In the genomic region with DNA sequence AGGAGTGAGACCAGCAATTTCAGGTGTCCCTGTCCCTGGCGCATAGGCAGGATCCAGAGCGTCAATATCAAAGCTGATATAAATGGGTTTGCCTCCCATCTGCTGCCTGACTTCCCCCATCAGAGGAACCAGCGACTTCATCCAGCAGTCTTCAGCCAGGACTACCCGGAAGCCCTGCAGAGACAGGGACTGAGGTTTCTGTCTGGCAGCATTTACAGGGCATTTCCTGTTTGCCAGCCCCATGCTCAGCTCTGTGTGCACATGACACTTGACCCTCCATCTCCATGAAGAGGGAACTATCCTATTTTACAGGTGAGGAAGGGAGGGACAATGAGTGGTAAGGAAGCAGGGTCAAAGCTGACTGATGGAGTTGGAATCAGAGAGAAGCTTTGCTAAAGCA, we compare ENCODE assay signal across 18 cellular contexts. TPM values are rescaled to one million over a fixed set of nuclear protein-coding genes. Genes with fewer than 3 reads are reported as not detected.
DNase-seq lines count a peak whose midpoint lies in the region; ATAC-seq and TF ChIP-seq lines count a peak whose summit lies in the region.
"Had no signal": no experiment of that assay in that cellular context is flagged by ENCODE, and none has a peak within 500 bp of the region (broad histone marks: within the 10 kb centered on the region; RNA-seq: fewer than 3 reads in every experiment).

No MANE protein-coding gene starts in this region.

- peak in 1 of 5 donors; percentile 14 for DNase-seq in CD4-positive, alpha-beta memory T cell
- DNase-seq in DMS53 treated with DMSO at 0.1 percent for 48 hours (lab: John Stamatoyannopoulos, UW; ENCODE audit: unreplicated experiment) (peak; percentile 36), activated B cell treated with CpG ODN at 0.5 μM for 24 hours (no peak), vagina (ENCODE audit: extremely low spot score in 2 of 2) (no peak), right lobe of liver (no peak), transverse colon (no peak)
- DNase-seq in naive thymus-derived CD8-positive, alpha-beta T cell = peak in 1 of 10 donors; percentile 26
- DNase-seq: adrenal gland; kidney; mucosa of descending colon; NCI-H1694; NCI-H774; ovary; Right ventricle myocardium superior; stimulated activated CD4-positive, alpha-beta T cell treated with anti-CD3 and anti-CD28 coated beads, Interleukin-12 subunit alpha, Interleukin-12 subunit beta, amount 100 ng/mL, for 4 hours; T1000 had no signal

- H3K27me3 ChIP-seq in CD4-positive, alpha-beta memory T cell (ENCODE audit: insufficient read depth, low read length) = no peaks in the 10 kb centered on the region
- H3K27me3 ChIP-seq in vagina (no peaks in the 10 kb centered on the region), right lobe of liver (no peaks in the 10 kb centered on the region), transverse colon (no peaks in the 10 kb centered on the region)
- H3K27me3 ChIP-seq: adrenal gland, ovary had no signal

- H3K9me3 ChIP-seq in CD4-positive, alpha-beta memory T cell (ENCODE audit: control insufficient read depth in 1 of 2, low read length in 2 of 2) = no peaks in the 10 kb centered on the region
- H3K9me3 ChIP-seq in vagina = no peaks in the 10 kb centered on the region
- H3K9me3 ChIP-seq in right lobe of liver = no peaks in the 10 kb centered on the region
- H3K9me3 ChIP-seq in transverse colon = no peaks in the 10 kb centered on the region
- H3K9me3 ChIP-seq: adrenal gland, mucosa of descending colon, ovary, thoracic aorta had no signal

- TF ChIP-seq EP300 in transverse colon (IDR thresholded peaks at IDR 0.05; ENCODE audit: low read depth) = no peak

- peak overlapping the region in 1 of 2 donors; percentile 43 for H3K4me3 ChIP-seq in CD4-positive, alpha-beta memory T cell (ENCODE audit: low read length in 2 of 2)
- H3K4me3 ChIP-seq in vagina (no peak overlapping the region), right lobe of liver (no peak overlapping the region), transverse colon (no peak overlapping the region)
- H3K4me3 ChIP-seq: adrenal gland, mucosa of descending colon, ovary, thoracic aorta had no signal

- peaks cover 23 to 49% (median 38%) of the 10 kb centered on the region in 4 donors for H3K4me1 Mint-ChIP-seq in CD4-positive, alpha-beta memory T cell
- H3K4me1 Mint-ChIP-seq in activated B cell treated with CpG ODN at 0.5 μM for 24 hours = peaks cover 37% of the 10 kb centered on the region
- peaks cover 16 to 49% (median 36%) of the 10 kb centered on the region in 4 donors for H3K4me1 Mint-ChIP-seq in naive thymus-derived CD8-positive, alpha-beta T cell

- in situ Hi-C loops in transverse colon (cut with MboI; ENCODE audit: low pct_ligation_motif_present in 1 of 4, low pct_unique_long_range_greater_than_20kb in 1 of 4, low sequenced_read_pairs in 3 of 4) = no loop called here

- no peak for TF ChIP-seq POLR2A in vagina (IDR thresholded peaks at IDR 0.05)
- no peak for TF ChIP-seq POLR2A in right lobe of liver (IDR thresholded peaks at IDR 0.05)
- TF ChIP-seq POLR2A in transverse colon (IDR thresholded peaks at IDR 0.05) = no peak

- peak overlapping the region; percentile 78 to 96 (median 93) for H3K27ac Mint-ChIP-seq in CD4-positive, alpha-beta memory T cell
- H3K27ac Mint-ChIP-seq in activated B cell treated with CpG ODN at 0.5 μM for 24 hours = peak overlapping the region; percentile 18
- H3K27ac Mint-ChIP-seq in naive thymus-derived CD8-positive, alpha-beta T cell = peak overlapping the region; percentile 95 to 98 (median 97)

- H3K4me1 ChIP-seq in CD4-positive, alpha-beta memory T cell (ENCODE audit: insufficient read depth, low read length) = peaks cover 37% of the 10 kb centered on the region
- H3K4me1 ChIP-seq in vagina = no peaks in the 10 kb centered on the region
- H3K4me1 ChIP-seq in right lobe of liver = peaks cover 0 to 31% (median 11%) of the 10 kb centered on the region in 4 donors
- H3K4me1 ChIP-seq in transverse colon = peaks cover 4 to 9% (median 8%) of the 10 kb centered on the region in 4 donors
- H3K4me1 ChIP-seq: adrenal gland had no signal

- no peaks in the 10 kb centered on the region for H3K36me3 ChIP-seq in CD4-positive, alpha-beta memory T cell (ENCODE audit: insufficient read depth, low read length)
- no peaks in the 10 kb centered on the region for H3K36me3 ChIP-seq in vagina
- no peaks in the 10 kb centered on the region for H3K36me3 ChIP-seq in right lobe of liver
- no peaks in the 10 kb centered on the region for H3K36me3 ChIP-seq in transverse colon
- H3K36me3 ChIP-seq: adrenal gland, ovary, thoracic aorta had no signal

- H3K9me3 Mint-ChIP-seq in CD4-positive, alpha-beta memory T cell = no peaks in the 10 kb centered on the region
- no peaks in the 10 kb centered on the region for H3K9me3 Mint-ChIP-seq in activated B cell treated with CpG ODN at 0.5 μM for 24 hours
- no peaks in the 10 kb centered on the region for H3K9me3 Mint-ChIP-seq in naive thymus-derived CD8-positive, alpha-beta T cell

- CTCF ChIA-PET in CD4-positive, alpha-beta memory T cell (lab: Charles Lee; ENCODE audit: partially characterized antibody) = interaction anchor here (1.6 kb wide), 1 partner anchor 12 kb away, joined by 4 read pairs; no protein-coding TSS in a partner anchor
- CTCF ChIA-PET in activated B cell treated with CpG ODN at 0.5 μM for 24 hours (lab: Charles Lee) = no interaction called here

- POLR2A ChIA-PET in CD4-positive, alpha-beta memory T cell (lab: Charles Lee; ENCODE audit: partially characterized antibody) = interaction anchor here (0.6 to 3.2 kb wide), 5 partner anchors 17 to 50 kb away, joined by 3 to 37 read pairs (median 9); a partner anchor contains a TSS
- POLR2A ChIA-PET in activated B cell treated with CpG ODN at 0.5 μM for 24 hours (lab: Charles Lee) = no interaction called here
- POLR2A ChIA-PET in naive thymus-derived CD8-positive, alpha-beta T cell (lab: Charles Lee) = interaction anchor here (0.6 to 3.6 kb wide), 7 partner anchors 11 to 259 kb away, joined by 3 to 37 read pairs (median 10); a partner anchor contains a TSS

- ATAC-seq in activated B cell treated with CpG ODN at 0.5 μM for 24 hours (ENCODE audit: low read depth) (no peak), right lobe of liver (no peak)
- peak; percentile 15 to 43 for ATAC-seq in naive thymus-derived CD8-positive, alpha-beta T cell
- ATAC-seq: mucosa of descending colon had no signal

- no peaks in the 10 kb centered on the region for H3K27me3 Mint-ChIP-seq in CD4-positive, alpha-beta memory T cell
- no peaks in the 10 kb centered on the region for H3K27me3 Mint-ChIP-seq in activated B cell treated with CpG ODN at 0.5 μM for 24 hours
- no peaks in the 10 kb centered on the region for H3K27me3 Mint-ChIP-seq in naive thymus-derived CD8-positive, alpha-beta T cell

- TF ChIP-seq CTCF in activated B cell treated with CpG ODN at 0.5 μM for 24 hours (IDR thresholded peaks at IDR 0.05) (no peak), vagina (IDR thresholded peaks at IDR 0.05) (no peak), right lobe of liver (IDR thresholded peaks at IDR 0.05) (no peak), transverse colon (IDR thresholded peaks at IDR 0.05) (no peak)

- WGBS in right lobe of liver (ENCODE audit: insufficient coverage, low coverage, low lambda C conversion rate, missing lambda C conversion rate) = 62% methylated on average over 4 of the region's 4 CpGs
- WGBS in transverse colon (ENCODE audit: low coverage in 1 of 2), 2 donors = 83% methylated on average over 4 of the region's 4 CpGs; no CpG with 5 or more reads in 1 of the 2 donors

- intact Hi-C loops in CD4-positive, alpha-beta memory T cell (cut with micrococcal nuclease) = loop anchor here (2.0 kb wide), 1 partner anchor 25 kb away; no protein-coding TSS in a partner anchor
- intact Hi-C loops in activated B cell treated with CpG ODN at 0.5 μM for 24 hours (cut with micrococcal nuclease) (no loop called here), vagina (cut with DNase I) (no loop called here), right lobe of liver (cut with DNase I) (no loop called here), transverse colon (cut with DNase I; ENCODE audit: low total_unique reads) (no loop called here)

- peaks cover 11 to 17% of the 10 kb centered on the region in 2 donors for H3K36me3 Mint-ChIP-seq in CD4-positive, alpha-beta memory T cell
- H3K36me3 Mint-ChIP-seq in activated B cell treated with CpG ODN at 0.5 μM for 24 hours (ENCODE audit: low read depth) = peaks cover 11% of the 10 kb centered on the region
- peaks cover 0 to 24% (median 7%) of the 10 kb centered on the region in 3 donors for H3K36me3 Mint-ChIP-seq in naive thymus-derived CD8-positive, alpha-beta T cell

- peak overlapping the region; percentile 46 to 67 (median 64) for H3K4me3 Mint-ChIP-seq in CD4-positive, alpha-beta memory T cell
- no peak overlapping the region for H3K4me3 Mint-ChIP-seq in activated B cell treated with CpG ODN at 0.5 μM for 24 hours
- H3K4me3 Mint-ChIP-seq in naive thymus-derived CD8-positive, alpha-beta T cell = peak overlapping the region in 9 of 10 donors; percentile 52 to 82 (median 73)

- peak overlapping the region; percentile 24 for H3K27ac ChIP-seq in CD4-positive, alpha-beta memory T cell (ENCODE audit: low read depth, low read length)
- H3K27ac ChIP-seq in vagina (no peak overlapping the region), right lobe of liver (no peak overlapping the region), transverse colon (no peak overlapping the region)
- H3K27ac ChIP-seq: adrenal gland, HL-60, ovary, thoracic aorta had no signal

RNA-seq across cellular contexts. Expression of a gene that starts 7.2 kb away (rescaled TPM):
- total RNA-seq in CD4-positive, alpha-beta memory T cell = 1 to 10 TPM; 3.3 to 3.6 TPM
- 1 to 10 TPM; 6.1 to 7.1 TPM for polyA plus RNA-seq in CD4-positive, alpha-beta memory T cell
- total RNA-seq in activated B cell treated with CpG ODN at 0.5 μM for 24 hours (8.1 TPM in 2 replicates), vagina (1.5 TPM), right lobe of liver (10 to 100 TPM; 49.4 to 79.9 (median 66.1) TPM), transverse colon (10 to 100 TPM in 2 of 4 donors, 1 to 10 TPM in 2; 6.7 to 24.1 (median 13.7) TPM)
- 10 to 100 TPM; 11.0 to 11.3 TPM for total RNA-seq in naive thymus-derived CD8-positive, alpha-beta T cell
- 10 to 100 TPM in 2 of 3 donors, 1 to 10 TPM in 1; 9.0 to 15.5 (median 14.4) TPM for polyA plus RNA-seq in naive thymus-derived CD8-positive, alpha-beta T cell

RNA-seq across cellular contexts. Expression of a gene that starts 39.6 kb away (rescaled TPM):
- 10 to 100 TPM; 46.2 to 47.6 TPM for total RNA-seq in CD4-positive, alpha-beta memory T cell
- 1 to 10 TPM; 1.0 to 5.2 TPM for polyA plus RNA-seq in CD4-positive, alpha-beta memory T cell
- total RNA-seq in activated B cell treated with CpG ODN at 0.5 μM for 24 hours = 45.8 and 59.1 TPM in 2 replicates
- 10 to 100 TPM; 40.7 to 47.1 TPM for total RNA-seq in naive thymus-derived CD8-positive, alpha-beta T cell
- polyA plus RNA-seq in naive thymus-derived CD8-positive, alpha-beta T cell = 1 to 10 TPM; 4.5 to 6.1 (median 5.0) TPM
- 59.2 TPM for total RNA-seq in vagina
- total RNA-seq in right lobe of liver = 10 to 100 TPM; 24.9 to 70.0 (median 42.9) TPM
- total RNA-seq in transverse colon = 10 to 100 TPM; 28.1 to 95.4 (median 42.9) TPM

RNA-seq across cellular contexts. Expression of a gene that starts 51.0 kb away (rescaled TPM):
- total RNA-seq in CD4-positive, alpha-beta memory T cell = 10 to 100 TPM; 29.6 to 31.0 TPM
- 1 to 10 TPM; 5.1 to 8.2 TPM for polyA plus RNA-seq in CD4-positive, alpha-beta memory T cell
- total RNA-seq in activated B cell treated with CpG ODN at 0.5 μM for 24 hours = 35.5 and 35.9 TPM in 2 replicates
- total RNA-seq in naive thymus-derived CD8-positive, alpha-beta T cell = 10 to 100 TPM; 24.8 to 30.0 TPM
- 1 to 10 TPM; 5.0 to 9.7 (median 7.1) TPM for polyA plus RNA-seq in naive thymus-derived CD8-positive, alpha-beta T cell
- total RNA-seq in vagina = 29.5 TPM
- 10 to 100 TPM in 4 of 6 experiments, 1 to 10 TPM in 2; 8.4 to 15.0 (median 11.9) TPM for total RNA-seq in right lobe of liver
- 10 to 100 TPM in 3 of 4 donors, 1 to 10 TPM in 1; 7.8 to 30.3 (median 19.7) TPM for total RNA-seq in transverse colon

RNA-seq across cellular contexts. Expression of a gene that starts 53.7 kb away (rescaled TPM):
- total RNA-seq in CD4-positive, alpha-beta memory T cell = 10 to 100 TPM; 11.3 to 11.7 TPM
- polyA plus RNA-seq in CD4-positive, alpha-beta memory T cell = 1 to 10 TPM; 8.3 to 8.6 TPM
- total RNA-seq in activated B cell treated with CpG ODN at 0.5 μM for 24 hours = 13.4 and 15.7 TPM in 2 replicates
- total RNA-seq in naive thymus-derived CD8-positive, alpha-beta T cell = 10 to 100 TPM; 13.4 to 15.9 TPM
- 1 to 10 TPM; 8.0 to 8.6 (median 8.4) TPM for polyA plus RNA-seq in naive thymus-derived CD8-positive, alpha-beta T cell
- total RNA-seq in vagina = 22.1 TPM
- total RNA-seq in right lobe of liver = 1 to 10 TPM; 2.3 to 9.0 (median 8.2) TPM
- total RNA-seq in transverse colon = 100 to 1,000 TPM in 1 of 4 donors, 10 to 100 TPM in 3; 19.1 to 151 (median 25.2) TPM

Comparison
In these comparisons a context has a peak if more than half of its experiments do, and no peak if none do; other contexts are left out.
1. H3K27ac Mint-ChIP-seq: peak in every context shown above with its lines; median percentile 97 in naive thymus-derived CD8-positive, alpha-beta T cell; 93 in CD4-positive, alpha-beta memory T cell; 18 in activated B cell treated with CpG ODN at 0.5 μM for 24 hours.
2. ATAC-seq: peak in naive thymus-derived CD8-positive, alpha-beta T cell (2 of 2); none in activated B cell treated with CpG ODN at 0.5 μM for 24 hours (single experiment) and right lobe of liver (0 of 4).